1 cellular context compared by ENCODE assay signal in the genomic region with DNA sequence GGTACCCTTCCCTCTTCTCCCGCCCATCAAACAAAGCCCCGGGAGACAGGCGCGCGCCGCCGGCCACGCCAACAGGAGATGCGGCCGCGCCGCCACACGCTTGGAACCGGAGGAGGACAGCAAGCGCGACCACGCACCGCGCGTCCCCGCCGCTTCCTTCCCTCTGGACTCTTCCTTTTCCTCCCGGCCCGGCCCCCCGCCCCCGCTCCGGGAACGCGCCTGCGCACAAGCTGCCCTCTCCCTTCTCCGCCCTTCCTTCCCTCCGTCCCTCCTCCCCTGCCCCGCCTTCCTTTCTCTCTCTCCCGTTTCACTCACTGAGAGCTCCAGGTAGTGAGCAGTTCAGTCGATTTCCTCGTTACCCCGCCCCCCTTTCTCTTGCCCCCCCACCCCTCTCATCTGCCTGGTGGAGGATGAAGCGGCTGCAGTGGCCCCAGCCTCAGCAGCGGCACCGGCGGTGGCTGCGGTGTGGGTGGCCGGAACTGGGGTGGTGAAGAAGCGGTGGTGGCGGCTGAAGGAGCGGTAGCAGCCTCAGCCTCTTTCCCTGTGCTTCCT.
TF ChIP-seq lines count a peak whose summit lies in the region.

Gene RASA1, plus strand, starts transcription at position 310 of the 552 bp plus-strand sequence. CDS start 569 bp downstream, outside the sequence.

TF ChIP-seq in GM12878, 131 proteins besides CTCF, POLR2A, EP300 and RAD21 (continued from another document):
- TF ChIP-seq, protein P1, sequence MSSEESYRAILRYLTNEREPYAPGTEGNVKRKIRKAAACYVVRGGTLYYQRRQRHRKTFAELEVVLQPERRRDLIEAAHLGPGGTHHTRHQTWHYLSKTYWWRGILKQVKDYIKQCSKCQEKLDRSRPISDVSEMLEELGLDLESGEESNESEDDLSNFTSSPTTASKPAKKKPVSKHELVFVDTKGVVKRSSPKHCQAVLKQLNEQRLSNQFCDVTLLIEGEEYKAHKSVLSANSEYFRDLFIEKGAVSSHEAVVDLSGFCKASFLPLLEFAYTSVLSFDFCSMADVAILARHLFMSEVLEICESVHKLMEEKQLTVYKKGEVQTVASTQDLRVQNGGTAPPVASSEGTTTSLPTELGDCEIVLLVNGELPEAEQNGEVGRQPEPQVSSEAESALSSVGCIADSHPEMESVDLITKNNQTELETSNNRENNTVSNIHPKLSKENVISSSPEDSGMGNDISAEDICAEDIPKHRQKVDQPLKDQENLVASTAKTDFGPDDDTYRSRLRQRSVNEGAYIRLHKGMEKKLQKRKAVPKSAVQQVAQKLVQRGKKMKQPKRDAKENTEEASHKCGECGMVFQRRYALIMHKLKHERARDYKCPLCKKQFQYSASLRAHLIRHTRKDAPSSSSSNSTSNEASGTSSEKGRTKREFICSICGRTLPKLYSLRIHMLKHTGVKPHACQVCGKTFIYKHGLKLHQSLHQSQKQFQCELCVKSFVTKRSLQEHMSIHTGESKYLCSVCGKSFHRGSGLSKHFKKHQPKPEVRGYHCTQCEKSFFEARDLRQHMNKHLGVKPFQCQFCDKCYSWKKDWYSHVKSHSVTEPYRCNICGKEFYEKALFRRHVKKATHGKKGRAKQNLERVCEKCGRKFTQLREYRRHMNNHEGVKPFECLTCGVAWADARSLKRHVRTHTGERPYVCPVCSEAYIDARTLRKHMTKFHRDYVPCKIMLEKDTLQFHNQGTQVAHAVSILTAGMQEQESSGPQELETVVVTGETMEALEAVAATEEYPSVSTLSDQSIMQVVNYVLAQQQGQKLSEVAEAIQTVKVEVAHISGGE (CRISPR knock-in tag; IDR thresholded peaks at IDR 0.05), result no peak
- no peak for TF ChIP-seq RELA (IDR thresholded peaks at IDR 0.05; ENCODE audit: borderline replicate concordance, partially characterized antibody)
- 0 out of 2 replicates have a peak, but pooled peaks have one; percentile 23 for TF ChIP-seq CBX5 (IDR thresholded peaks at IDR 0.05; ENCODE audit: low read depth)
- 0 out of 2 replicates have a peak, but pooled peaks have one; percentile 1 for TF ChIP-seq GATAD2B (conservative IDR thresholded peaks at IDR 0.05; ENCODE audit: low read depth)
- TF ChIP-seq MEF2B (IDR thresholded peaks at IDR 0.05; ENCODE audit: partially characterized antibody, poor library complexity, severe bottlenecking), result no peak
- TF ChIP-seq E2F4 (IDR thresholded peaks at IDR 0.05; ENCODE audit: low read depth, low read length), result no peak
- TF ChIP-seq ZNF207 (IDR thresholded peaks at IDR 0.05; ENCODE audit: borderline replicate concordance), result no peak; the same call in 1 of the 2 replicates
- no peak for TF ChIP-seq HDAC6 (IDR thresholded peaks at IDR 0.05; ENCODE audit: unreplicated experiment)
- TF ChIP-seq IKZF1 (conservative IDR thresholded peaks at IDR 0.05), result peak; percentile 99
- TF ChIP-seq YBX1 (IDR thresholded peaks at IDR 0.05), result no peak
- peak; percentile 60; the same call in 1 of the 2 replicates for TF ChIP-seq CREB1 (IDR thresholded peaks at IDR 0.05; ENCODE audit: low read depth)
- TF ChIP-seq POLR2AphosphoS2 (IDR thresholded peaks at IDR 0.05; ENCODE audit: low read depth, low read length), result 0 out of 2 replicates have a peak, but pooled peaks have one; percentile 30
- no peak for TF ChIP-seq E4F1 (IDR thresholded peaks at IDR 0.05; ENCODE audit: borderline replicate concordance, partially characterized antibody)
- TF ChIP-seq NR2C1 (IDR thresholded peaks at IDR 0.05), result no peak
- no peak for TF ChIP-seq MXI1 (IDR thresholded peaks at IDR 0.05; ENCODE audit: low read depth, low read length)
- no peak for TF ChIP-seq SMC3 (IDR thresholded peaks at IDR 0.05; ENCODE audit: borderline replicate concordance, low read length)
- TF ChIP-seq SMARCA5 (IDR thresholded peaks at IDR 0.05), result peak; percentile 56
- TF ChIP-seq ATF3 (IDR thresholded peaks at IDR 0.05; ENCODE audit: borderline replicate concordance, extremely low read depth, low read depth, low read length), result no peak
- no peak for TF ChIP-seq FOS (IDR thresholded peaks at IDR 0.05; ENCODE audit: borderline replicate concordance, extremely low read depth, insufficient read length)
